In genomic region chr9:130040901-130041647, GRCh38 we compare ENCODE assay signal across 8 cellular contexts. TPM values are rescaled to one million over a fixed set of nuclear protein-coding genes. Genes with fewer than 3 reads are reported as not detected.
A peak's percentile ranks its signal among the peaks of the same experiment; 100 is the strongest.
DNase-seq lines count a peak whose midpoint lies in the region; ATAC-seq and TF ChIP-seq lines count a peak whose summit lies in the region.

No MANE protein-coding gene starts in this region.

- H3K27ac ChIP-seq in ACC112 (ENCODE audit: low read depth, low read length), result peak overlapping the region; percentile 24; the same call in 1 of the 2 replicates
- peak overlapping the region; percentile 38 for H3K27ac ChIP-seq in caudate nucleus (ENCODE audit: low read depth, low read length)
- no peak overlapping the region for H3K27ac ChIP-seq in brain microvascular endothelial cell

- POLR2A ChIA-PET in naive thymus-derived CD8-positive, alpha-beta T cell (lab: Charles Lee), result interaction anchor here (0.9 to 11.3 kb wide), 13 partner anchors 11 to 199 kb away, joined by 3 to 225 read pairs (median 7); partner anchors contain the start of gene GPR107

- peaks cover 37 to 80% (median 64%) of the 10 kb centered on the region in 4 donors for H3K4me1 Mint-ChIP-seq in naive thymus-derived CD8-positive, alpha-beta T cell

- no peak for TF ChIP-seq CTCF in brain microvascular endothelial cell (IDR thresholded peaks at IDR 0.05; ENCODE audit: low read depth, low read length, missing control alignments)

- no peaks in the 10 kb centered on the region for H3K9me3 Mint-ChIP-seq in naive thymus-derived CD8-positive, alpha-beta T cell

- H3K36me3 ChIP-seq in ACC112 (ENCODE audit: insufficient read depth, low read length), result no peaks in the 10 kb centered on the region
- H3K36me3 ChIP-seq in brain microvascular endothelial cell (replicated peaks), result no peaks in the 10 kb centered on the region

- peak overlapping the region; percentile 85 for H2AFZ ChIP-seq in ACC112 (ENCODE audit: low read length, unreplicated experiment)

- H3K27me3 Mint-ChIP-seq in naive thymus-derived CD8-positive, alpha-beta T cell, result no peaks in the 10 kb centered on the region

- H3K4me3 ChIP-seq in ACC112 (ENCODE audit: low read depth, low read length) (peak overlapping the region; percentile 96), brain microvascular endothelial cell (ENCODE audit: low read depth, low read length) (no peak overlapping the region)
- peak overlapping the region; percentile 74 for H3K4me3 ChIP-seq in Jurkat, Clone E6-1 (ENCODE audit: low read length)

- peak overlapping the region; percentile 95 to 99 (median 98) for H3K27ac Mint-ChIP-seq in naive thymus-derived CD8-positive, alpha-beta T cell

- peak overlapping the region; percentile 97 to 100 (median 99) for H3K4me3 Mint-ChIP-seq in naive thymus-derived CD8-positive, alpha-beta T cell

- peaks cover 53% of the 10 kb centered on the region for H3K79me2 ChIP-seq in ACC112 (ENCODE audit: control insufficient read depth, insufficient read depth, low read length, unreplicated experiment)

- in situ Hi-C loops in brain microvascular endothelial cell (cut with HindIII; ENCODE audit: low pct_ligation_motif_present, low sequenced_read_pairs), result no loop called here

- no peak for ATAC-seq in naive thymus-derived CD8-positive, alpha-beta T cell

- H3K36me3 Mint-ChIP-seq in naive thymus-derived CD8-positive, alpha-beta T cell, result peaks cover 0 to 7% (median 2%) of the 10 kb centered on the region in 3 donors

- H3K4me1 ChIP-seq in ACC112 (ENCODE audit: control insufficient read depth, insufficient read depth, low read length, unreplicated experiment), result peaks cover 23% of the 10 kb centered on the region

- H3K27me3 ChIP-seq in ACC112 (ENCODE audit: insufficient read depth, low read length) (no peaks in the 10 kb centered on the region), brain microvascular endothelial cell (replicated peaks) (no peaks in the 10 kb centered on the region)

- no peak for DNase-seq in Jurkat, Clone E6-1 (ENCODE audit: low read depth, low spot score)
- DNase-seq in caudate nucleus (lab: John Stamatoyannopoulos, UW) (no peak), inferior parietal cortex (ENCODE audit: extremely low spot score) (no peak), DMS 273 (lab: John Stamatoyannopoulos, UW; ENCODE audit: unreplicated experiment) (no peak), brain microvascular endothelial cell (no peak), UCSD-AML1 (lab: John Stamatoyannopoulos, UW; ENCODE audit: unreplicated experiment) (no peak)
- no peak for DNase-seq in naive thymus-derived CD8-positive, alpha-beta T cell

RNA-seq across cellular contexts. Expression of gene FNBP1, which starts 1.9 kb away (rescaled TPM):
- 110 TPM for polyA plus RNA-seq in Jurkat, Clone E6-1 (2012; ENCODE audit: insufficient read depth, insufficient read length)
- 100 to 1,000 TPM; 156 to 164 TPM for total RNA-seq in naive thymus-derived CD8-positive, alpha-beta T cell
- polyA plus RNA-seq in naive thymus-derived CD8-positive, alpha-beta T cell, result 100 to 1,000 TPM; 130 to 143 (median 136) TPM

RNA-seq across cellular contexts. Expression of gene GPR107, which starts 12.6 kb away (rescaled TPM):
- polyA plus RNA-seq in Jurkat, Clone E6-1 (2012; ENCODE audit: insufficient read depth, insufficient read length), result 13.6 TPM
- total RNA-seq in naive thymus-derived CD8-positive, alpha-beta T cell, result 10 to 100 TPM; 21.9 to 25.3 TPM
- 1 to 10 TPM; 1.4 to 3.2 (median 2.2) TPM for polyA plus RNA-seq in naive thymus-derived CD8-positive, alpha-beta T cell
